Comparison of ENCODE assay signal across 36 cellular contexts in genomic region chr7:71883415-71883814, GRCh38.
"Had no signal": no experiment of that assay in that cellular context is flagged by ENCODE, and none has a peak within 500 bp of the region (broad histone marks: within the 10 kb centered on the region; RNA-seq: fewer than 3 reads in every experiment).

No MANE protein-coding gene starts in this region.

- H3K4me3 Mint-ChIP-seq: activated naive CD4-positive, alpha-beta T cell treated with anti-CD3 and anti-CD28 coated beads for 36 hours; activated naive CD4-positive, alpha-beta T cell treated with anti-CD3 and anti-CD28 coated beads, Interleukin-2, amount 10 ng/mL, durations not matched to agents 7 days and 5 days; activated naive CD4-positive, alpha-beta T cell treated with anti-CD3 and anti-CD28 coated beads, Interleukin-2, amount 50 U/mL, for 24 hours; activated naive CD8-positive, alpha-beta T cell; activated naive CD8-positive, alpha-beta T cell treated with anti-CD3 and anti-CD28 coated beads for 36 hours; activated naive CD8-positive, alpha-beta T cell treated with anti-CD3 and anti-CD28 coated beads, Interleukin-2, amount 10 ng/mL, durations not matched to agents 7 days and 5 days; activated naive CD8-positive, alpha-beta T cell treated with anti-CD3 and anti-CD28 coated beads, Interleukin-2, amount 50 U/mL, for 24 hours; activated T-cell treated with anti-CD3 and anti-CD28 coated beads, Interleukin-2, amount 50 U/mL, for 24 hours; activated T-cell treated with anti-CD3 and anti-CD28 coated beads, Interleukin-2, amount 50 U/mL, for 4 hours; activated T-helper 1 cell treated with anti-CD3 and anti-CD28 coated beads, Interleukin-12 subunit alpha, Interleukin-12 subunit beta, Interleukin-2, Interleukin-4 antibody, amounts not matched to agents 30 ng/mL and 10 ng/mL and 1 ng/mL, durations not matched to agents 14 hours and 24 hours and 36 hours; activated T-helper 17 cell treated with anti-CD3 and anti-CD28 coated beads, Interleukin-2, amount 50 U/mL, for 72 hours; brain; central memory CD8-positive, alpha-beta T cell had no signal

- H3K36me3 Mint-ChIP-seq: activated naive CD4-positive, alpha-beta T cell treated with anti-CD3 and anti-CD28 coated beads, Interleukin-2, amount 10 ng/mL, durations not matched to agents 7 days and 5 days; activated naive CD4-positive, alpha-beta T cell treated with anti-CD3 and anti-CD28 coated beads, Interleukin-2, amount 50 U/mL, for 24 hours; activated naive CD8-positive, alpha-beta T cell treated with anti-CD3 and anti-CD28 coated beads for 36 hours; activated naive CD8-positive, alpha-beta T cell treated with anti-CD3 and anti-CD28 coated beads, Interleukin-2, amount 10 ng/mL, durations not matched to agents 7 days and 5 days; brain had no signal

- H3K4me1 Mint-ChIP-seq: activated naive CD4-positive, alpha-beta T cell treated with anti-CD3 and anti-CD28 coated beads, Interleukin-2, amount 10 ng/mL, durations not matched to agents 7 days and 5 days; activated naive CD4-positive, alpha-beta T cell treated with anti-CD3 and anti-CD28 coated beads, Interleukin-2, amount 50 U/mL, for 24 hours; activated naive CD8-positive, alpha-beta T cell treated with anti-CD3 and anti-CD28 coated beads for 36 hours; activated naive CD8-positive, alpha-beta T cell treated with anti-CD3 and anti-CD28 coated beads, Interleukin-2, amount 10 ng/mL, durations not matched to agents 7 days and 5 days; activated naive CD8-positive, alpha-beta T cell treated with anti-CD3 and anti-CD28 coated beads, Interleukin-2, amount 50 U/mL, for 24 hours; activated T-helper 17 cell treated with anti-CD3 and anti-CD28 coated beads, Interleukin-2, amount 50 U/mL, for 72 hours; central memory CD8-positive, alpha-beta T cell had no signal

- H3K27ac Mint-ChIP-seq: activated naive CD4-positive, alpha-beta T cell treated with anti-CD3 and anti-CD28 coated beads for 36 hours; activated naive CD4-positive, alpha-beta T cell treated with anti-CD3 and anti-CD28 coated beads, Interleukin-2, amount 10 ng/mL, durations not matched to agents 7 days and 5 days; activated naive CD4-positive, alpha-beta T cell treated with anti-CD3 and anti-CD28 coated beads, Interleukin-2, amount 50 U/mL, for 24 hours; activated naive CD4-positive, alpha-beta T cell treated with anti-CD3 and anti-CD28 coated beads, Interleukin-2, amount 50 U/mL, for 72 hours; activated naive CD8-positive, alpha-beta T cell; activated naive CD8-positive, alpha-beta T cell treated with anti-CD3 and anti-CD28 coated beads for 36 hours; activated naive CD8-positive, alpha-beta T cell treated with anti-CD3 and anti-CD28 coated beads, Interleukin-2, amount 10 ng/mL, durations not matched to agents 7 days and 5 days; activated naive CD8-positive, alpha-beta T cell treated with anti-CD3 and anti-CD28 coated beads, Interleukin-2, amount 50 U/mL, for 24 hours; activated T-cell treated with anti-CD3 and anti-CD28 coated beads, Interleukin-2, amount 50 U/mL, for 24 hours; activated T-helper 1 cell treated with anti-CD3 and anti-CD28 coated beads, Interleukin-12 subunit alpha, Interleukin-12 subunit beta, Interleukin-2, Interleukin-4 antibody, amounts not matched to agents 30 ng/mL and 10 ng/mL and 1 ng/mL, durations not matched to agents 14 hours and 24 hours and 36 hours; activated T-helper 17 cell treated with anti-CD3 and anti-CD28 coated beads, Interleukin-2, amount 50 U/mL, for 72 hours; activated T-helper 2 cell treated with anti-CD3 and anti-CD28 coated beads, Interferon-gamma antibody, Interleukin-2, Interleukin-4, amounts not matched to agents 10 μg/mL and 5 μg/mL and 100 μg/mL, durations not matched to agents 14 hours and 24 hours and 36 hours; brain had no signal

- DNase-seq: activated effector memory CD4-positive, alpha-beta T cell treated with anti-CD3 and anti-CD28 coated beads, Interleukin-2, amount 50 U/mL, for 16 hours; activated effector memory CD4-positive, alpha-beta T cell treated with Interleukin-2 at 50 U/mL for 16 hours; activated gamma-delta T cell; activated gamma-delta T cell treated with Interleukin-2 at 50 U/mL for 16 hours; activated naive CD4-positive, alpha-beta T cell; activated naive CD4-positive, alpha-beta T cell treated with anti-CD3 and anti-CD28 coated beads for 36 hours; activated naive CD4-positive, alpha-beta T cell treated with anti-CD3 and anti-CD28 coated beads, Interleukin-2, amount 10 ng/mL, durations not matched to agents 7 days and 5 days; activated naive CD4-positive, alpha-beta T cell treated with anti-CD3 and anti-CD28 coated beads, Interleukin-2, amount 50 U/mL, for 16 hours; activated naive CD4-positive, alpha-beta T cell treated with Interleukin-2 at 50 U/mL for 16 hours; activated naive CD8-positive, alpha-beta T cell treated with anti-CD3 and anti-CD28 coated beads for 36 hours; activated naive CD8-positive, alpha-beta T cell treated with anti-CD3 and anti-CD28 coated beads, Interleukin-2, amount 10 ng/mL, durations not matched to agents 7 days and 5 days; activated naive CD8-positive, alpha-beta T cell treated with anti-CD3 and anti-CD28 coated beads, Interleukin-2, amount 50 U/mL, for 24 hours; activated T-cell treated with anti-CD3 and anti-CD28 coated beads, Interleukin-2, amount 50 U/mL, for 1 hour; activated T-cell treated with anti-CD3 and anti-CD28 coated beads, Interleukin-2, amount 50 U/mL, for 24 hours; activated T-cell treated with anti-CD3 and anti-CD28 coated beads, Interleukin-2, amount 50 U/mL, for 4 hours; activated T-cell treated with anti-CD3 and anti-CD28 coated beads, Interleukin-2, amount 50 U/mL, for 48 hours; adrenal gland; amniotic stem cell; amygdala; anterior cingulate cortex; aorta; body of pancreas; brain microvascular endothelial cell; central memory CD4-positive, alpha-beta T cell; cerebellar nuclear complex had no signal

- H3K27me3 Mint-ChIP-seq: activated naive CD4-positive, alpha-beta T cell treated with anti-CD3 and anti-CD28 coated beads, Interleukin-2, amount 10 ng/mL, durations not matched to agents 7 days and 5 days; activated naive CD4-positive, alpha-beta T cell treated with anti-CD3 and anti-CD28 coated beads, Interleukin-2, amount 50 U/mL, for 24 hours; activated naive CD8-positive, alpha-beta T cell; activated naive CD8-positive, alpha-beta T cell treated with anti-CD3 and anti-CD28 coated beads for 36 hours; activated naive CD8-positive, alpha-beta T cell treated with anti-CD3 and anti-CD28 coated beads, Interleukin-2, amount 10 ng/mL, durations not matched to agents 7 days and 5 days; activated naive CD8-positive, alpha-beta T cell treated with anti-CD3 and anti-CD28 coated beads, Interleukin-2, amount 50 U/mL, for 24 hours; activated T-cell treated with anti-CD3 and anti-CD28 coated beads, Interleukin-2, amount 50 U/mL, for 24 hours; activated T-helper 17 cell treated with anti-CD3 and anti-CD28 coated beads, Interleukin-2, amount 50 U/mL, for 72 hours; central memory CD8-positive, alpha-beta T cell had no signal

- ATAC-seq: activated naive CD4-positive, alpha-beta T cell treated with anti-CD3 and anti-CD28 coated beads, Interleukin-2, amount 50 U/mL, for 72 hours; activated naive CD8-positive, alpha-beta T cell treated with anti-CD3 and anti-CD28 coated beads, Interleukin-2, amount 50 U/mL, for 24 hours; activated T-cell treated with anti-CD3 and anti-CD28 coated beads, Interleukin-2, amount 50 U/mL, for 4 hours; activated T-helper 17 cell treated with anti-CD3 and anti-CD28 coated beads, Interleukin-2, amount 50 U/mL, for 72 hours; body of pancreas had no signal

- H3K4me3 ChIP-seq: adrenal gland, ascending aorta, body of pancreas, breast epithelium, cardiac muscle cell had no signal
